8 cellular contexts compared by ENCODE assay signal in the genomic region with DNA sequence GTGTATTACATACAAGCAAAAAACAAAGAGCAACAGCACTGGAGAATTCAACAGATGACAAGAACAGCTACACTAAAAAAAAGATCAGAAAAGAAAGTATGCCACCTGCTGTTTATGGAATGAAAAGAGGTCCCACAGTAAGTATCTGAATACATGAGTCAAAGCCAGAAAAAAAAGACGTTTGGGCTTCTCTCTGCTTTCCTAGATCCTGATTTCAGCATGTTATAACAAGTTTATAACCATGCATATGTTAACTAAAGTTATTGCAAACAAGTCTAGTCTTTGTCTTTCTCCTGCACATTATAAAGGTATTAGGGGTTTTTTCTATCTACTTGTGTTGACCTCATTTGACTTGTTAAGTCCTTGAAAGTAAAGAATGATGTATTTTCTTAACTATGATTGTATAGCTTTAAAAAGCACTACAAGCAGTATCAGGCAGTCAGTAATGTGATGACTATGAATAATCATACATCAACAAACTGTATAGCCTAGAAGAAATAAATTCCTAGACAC.
DNase-seq lines count a peak whose midpoint lies in the region; ATAC-seq and TF ChIP-seq lines count a peak whose summit lies in the region.

No MANE protein-coding gene starts in this region.

- no peak overlapping the region for H3K4me3 ChIP-seq in fibroblast of pulmonary artery (replicated peaks; ENCODE audit: low read depth, low read length)

- TF ChIP-seq CTCF in fibroblast of pulmonary artery (IDR thresholded peaks at IDR 0.05; ENCODE audit: low read length, missing control alignments): peak; percentile 63

- ATAC-seq in GM19467 (IDR thresholded peaks at IDR 0.05; ENCODE audit: unreplicated experiment) (peak; percentile 60), HG03575 (IDR thresholded peaks at IDR 0.05; ENCODE audit: extremely low read depth, insufficient number of reproducible peaks, low FRiP score, unreplicated experiment) (peak; percentile 86), HG03457 (IDR thresholded peaks at IDR 0.05; ENCODE audit: unreplicated experiment) (no peak)

- peak; percentile 20 for DNase-seq in ELF-1 (ENCODE audit: low read depth, low spot score)
- peak; percentile 59 for DNase-seq in SK-N-DZ (ENCODE audit: low spot score)
- peak; percentile 91 for DNase-seq in fibroblast of pulmonary artery (ENCODE audit: low read depth)
- DNase-seq in retina: peak; percentile 34
- no peak for DNase-seq in T-helper 9 cell
